Comparison of ENCODE assay signal across 9 cellular contexts in genomic region chr7:16422100-16422430, GRCh38. TPM values are rescaled to one million over a fixed set of nuclear protein-coding genes. Genes with fewer than 3 reads are reported as not detected.
A peak's percentile ranks its signal among the peaks of the same experiment; 100 is the strongest.
DNase-seq lines count a peak whose midpoint lies in the region; ATAC-seq and TF ChIP-seq lines count a peak whose summit lies in the region.
"Had no signal": no experiment of that assay in that cellular context is flagged by ENCODE, and none has a peak within 500 bp of the region (broad histone marks: within the 10 kb centered on the region; RNA-seq: fewer than 3 reads in every experiment).

No MANE protein-coding gene starts in this region.

- no peaks in the 10 kb centered on the region for H3K36me3 ChIP-seq in right atrium auricular region
- no peaks in the 10 kb centered on the region for H3K36me3 ChIP-seq in body of pancreas (replicated peaks in 1 of 2; ENCODE audit: insufficient read depth in 1 of 2, low read depth in 2 of 2)
- no peaks in the 10 kb centered on the region for H3K36me3 ChIP-seq in mesodermal cell (ENCODE audit: control insufficient read depth, insufficient read depth, low read length)
- H3K36me3 ChIP-seq in aorta (ENCODE audit: control insufficient read depth in 1 of 2, insufficient read depth in 2 of 2, low read length in 1 of 2), result no peaks in the 10 kb centered on the region

- intact Hi-C loops in left cardiac atrium (cut with DNase I), result loop anchor here (10.0 kb wide), 1 partner anchor 307 kb away; no protein-coding TSS in a partner anchor
- intact Hi-C loops in body of pancreas (cut with DNase I), result no loop called here
- intact Hi-C loops in aorta (cut with DNase I), result no loop called here

- ATAC-seq in left cardiac atrium, result no peak
- ATAC-seq in body of pancreas, result no peak
- ATAC-seq in aorta (ENCODE audit: low FRiP score), result no peak
- ATAC-seq in left lobe of liver, result no peak
- no peak for ATAC-seq in HG03354 (IDR thresholded peaks at IDR 0.05; ENCODE audit: poor library complexity, severe bottlenecking, unreplicated experiment)

- WGBS in body of pancreas, 2 donors, result 31 to 52% methylated on average over 1 of the region's 1 CpG
- no CpG with 5 or more reads among the region's 1 CpG for WGBS in mesodermal cell (ENCODE audit: insufficient coverage in 2 of 2), 2 experiments
- 68 to 76% methylated on average over 1 of the region's 1 CpG for WGBS in aorta, 2 donors

- DNase-seq in right atrium auricular region (ENCODE audit: low spot score) (no peak), left cardiac atrium (no peak), body of pancreas (no peak), aorta (no peak), left lobe of liver (ENCODE audit: low spot score) (no peak), HK-2 (ENCODE audit: unreplicated experiment) (no peak)

- TF ChIP-seq CTCF in right atrium auricular region (IDR thresholded peaks at IDR 0.05), result no peak
- TF ChIP-seq CTCF in body of pancreas (IDR thresholded peaks at IDR 0.05), result no peak

- H3K27ac ChIP-seq in right atrium auricular region, result peak overlapping the region; percentile 96 to 98
- peak overlapping the region; percentile 95 to 99 (median 97) for H3K27ac ChIP-seq in body of pancreas
- peak overlapping the region; percentile 36 for H3K27ac ChIP-seq in mesodermal cell (ENCODE audit: low read depth, low read length, severe bottlenecking)
- H3K27ac ChIP-seq in aorta (ENCODE audit: low read depth in 1 of 2, low read length in 2 of 2), result peak overlapping the region; percentile 42 to 94

- H3K9me3 ChIP-seq in right atrium auricular region, result no peaks in the 10 kb centered on the region
- H3K9me3 ChIP-seq in body of pancreas, result no peaks in the 10 kb centered on the region
- no peaks in the 10 kb centered on the region for H3K9me3 ChIP-seq in mesodermal cell (ENCODE audit: control insufficient read depth, low read length)
- no peaks in the 10 kb centered on the region for H3K9me3 ChIP-seq in aorta (ENCODE audit: control insufficient read depth, low read length)

- H3K4me1 ChIP-seq in right atrium auricular region (peaks cover 0 to 21% of the 10 kb centered on the region in 2 donors), body of pancreas (peaks cover 21% of the 10 kb centered on the region), mesodermal cell (ENCODE audit: control insufficient read depth, insufficient read depth, low read length, poor library complexity, severe bottlenecking) (peaks cover 9% of the 10 kb centered on the region), aorta (ENCODE audit: control insufficient read depth in 1 of 2, insufficient read depth in 2 of 2, low read length in 2 of 2) (no peaks in the 10 kb centered on the region)

- H3K4me3 ChIP-seq in right atrium auricular region (peak overlapping the region in 1 of 2 donors; percentile 74), body of pancreas (no peak overlapping the region), mesodermal cell (ENCODE audit: extremely low read depth, insufficient read depth, low read length, poor library complexity, severe bottlenecking) (peak overlapping the region; percentile 47), aorta (ENCODE audit: low read length in 2 of 2) (no peak overlapping the region)

- TF ChIP-seq POLR2A in body of pancreas (IDR thresholded peaks at IDR 0.05), result no peak

- H3K27me3 ChIP-seq in right atrium auricular region, result no peaks in the 10 kb centered on the region
- H3K27me3 ChIP-seq in body of pancreas, result no peaks in the 10 kb centered on the region
- no peaks in the 10 kb centered on the region for H3K27me3 ChIP-seq in aorta (ENCODE audit: control insufficient read depth in 1 of 2, insufficient read depth in 2 of 2, low read length in 1 of 2)

RNA-seq across cellular contexts. Expression of gene CRPPA, which starts 0.7 kb away (rescaled TPM):
- total RNA-seq in right atrium auricular region (1 to 10 TPM; 2.2 to 8.0 TPM), left cardiac atrium (1 to 10 TPM; 6.0 to 7.9 TPM), body of pancreas (1 to 10 TPM in 1 of 2 donors, under 1 TPM in 1; 0.66 to 1.0 TPM), aorta (1 to 10 TPM; 2.1 to 2.4 TPM), left lobe of liver (2.2 TPM)
- polyA plus RNA-seq in mesodermal cell (2013, experiment 1 of 2), result 1.1 TPM
- 1.5 TPM for polyA plus RNA-seq in mesodermal cell (2013, experiment 2 of 2)
- under 1 TPM; 0.13 to 0.23 TPM for polyA plus RNA-seq in aorta

RNA-seq across cellular contexts. Expression of gene SOSTDC1, which starts 43.5 kb away (rescaled TPM):
- total RNA-seq in right atrium auricular region (1 to 10 TPM; 2.1 to 5.9 TPM), left cardiac atrium (1 to 10 TPM; 2.8 to 8.0 TPM), body of pancreas (not detected), aorta (not detected), left lobe of liver (not detected)
- polyA plus RNA-seq in mesodermal cell (2013, experiment 1 of 2), result 0.33 TPM
- polyA plus RNA-seq in mesodermal cell (2013, experiment 2 of 2), result 0.35 TPM
- polyA plus RNA-seq in aorta, result not detected
- total RNA-seq: lung microvascular endothelial cell had no signal

Comparison
In these comparisons a context has a peak if more than half of its experiments do, and no peak if none do; other contexts are left out.
1. H3K27ac ChIP-seq: peak in every context shown above with its lines; median percentile 97 in right atrium auricular region; 97 in body of pancreas; 68 in aorta; 36 in mesodermal cell.
2. intact Hi-C loops: an anchor here in left cardiac atrium (10.0 kb wide); none called in body of pancreas and aorta.